29 cellular contexts compared by ENCODE assay signal in genomic region chr16:75946058-75946457, GRCh38.
"Had no signal": no experiment of that assay in that cellular context is flagged by ENCODE, and none has a peak within 500 bp of the region (broad histone marks: within the 10 kb centered on the region; RNA-seq: fewer than 3 reads in every experiment).

No MANE protein-coding gene starts in this region.

- H3K27ac Mint-ChIP-seq: activated CD4-positive, alpha-beta memory T cell treated with anti-CD3 and anti-CD28 coated beads for 36 hours; activated CD4-positive, alpha-beta T cell treated with anti-CD3 and anti-CD28 coated beads for 36 hours; activated CD4-positive, alpha-beta T cell treated with anti-CD3 and anti-CD28 coated beads, Interleukin-2, amount 10 ng/mL, durations not matched to agents 24 days and 14 days; activated CD8-positive, alpha-beta T cell treated with anti-CD3 and anti-CD28 coated beads, Interleukin-2, amount 10 ng/mL, durations not matched to agents 7 days and 5 days; activated naive CD4-positive, alpha-beta T cell treated with anti-CD3 and anti-CD28 coated beads, Interleukin-2, amount 10 ng/mL, durations not matched to agents 7 days and 5 days; activated naive CD4-positive, alpha-beta T cell treated with anti-CD3 and anti-CD28 coated beads, Interleukin-2, amount 50 U/mL, for 72 hours; activated naive CD8-positive, alpha-beta T cell treated with anti-CD3 and anti-CD28 coated beads, Interleukin-2, amount 10 ng/mL, durations not matched to agents 7 days and 5 days; activated T-cell treated with anti-CD3 and anti-CD28 coated beads, Interleukin-2, amount 50 U/mL, for 24 hours; activated T-cell treated with anti-CD3 and anti-CD28 coated beads, Interleukin-2, amount 50 U/mL, for 72 hours had no signal

- H3K27ac ChIP-seq: ascending aorta, brain microvascular endothelial cell, epithelial cell of prostate, esophagus squamous epithelium, gastroesophageal sphincter had no signal

- H3K4me1 ChIP-seq: ascending aorta, esophagus squamous epithelium, gastroesophageal sphincter had no signal

- H3K4me3 ChIP-seq: ascending aorta, esophagus squamous epithelium, gastroesophageal sphincter had no signal

- H3K9me3 Mint-ChIP-seq: activated CD4-positive, alpha-beta memory T cell treated with anti-CD3 and anti-CD28 coated beads for 36 hours; activated CD4-positive, alpha-beta T cell treated with anti-CD3 and anti-CD28 coated beads, Interleukin-2, amount 10 ng/mL, durations not matched to agents 24 days and 14 days; activated naive CD4-positive, alpha-beta T cell treated with anti-CD3 and anti-CD28 coated beads, Interleukin-2, amount 10 ng/mL, durations not matched to agents 7 days and 5 days; activated naive CD8-positive, alpha-beta T cell treated with anti-CD3 and anti-CD28 coated beads, Interleukin-2, amount 10 ng/mL, durations not matched to agents 7 days and 5 days; activated T-cell treated with anti-CD3 and anti-CD28 coated beads, Interleukin-2, amount 50 U/mL, for 24 hours; activated T-cell treated with anti-CD3 and anti-CD28 coated beads, Interleukin-2, amount 50 U/mL, for 72 hours; central memory CD8-positive, alpha-beta T cell had no signal

- ATAC-seq: activated CD4-positive, alpha-beta T cell treated with anti-CD3 and anti-CD28 coated beads for 36 hours; activated CD8-positive, alpha-beta T cell treated with anti-CD3 and anti-CD28 coated beads, Interleukin-2, amount 10 ng/mL, durations not matched to agents 7 days and 5 days; activated naive CD4-positive, alpha-beta T cell treated with anti-CD3 and anti-CD28 coated beads, Interleukin-2, amount 50 U/mL, for 72 hours; activated T-cell treated with anti-CD3 and anti-CD28 coated beads, Interleukin-2, amount 50 U/mL, for 72 hours; gastroesophageal sphincter had no signal

- H3K9me3 ChIP-seq: ascending aorta, esophagus squamous epithelium, gastroesophageal sphincter had no signal

- FAIRE-seq: bronchial epithelial cell, endometrium, endothelial cell of umbilical vein had no signal

- H3K27me3 ChIP-seq: ascending aorta, brain microvascular endothelial cell, esophagus squamous epithelium, gastroesophageal sphincter had no signal

- H3K36me3 ChIP-seq: ascending aorta, brain microvascular endothelial cell, esophagus squamous epithelium, gastroesophageal sphincter had no signal

- H3K4me1 Mint-ChIP-seq: activated CD4-positive, alpha-beta T cell treated with anti-CD3 and anti-CD28 coated beads for 36 hours; activated CD4-positive, alpha-beta T cell treated with anti-CD3 and anti-CD28 coated beads, Interleukin-2, amount 10 ng/mL, durations not matched to agents 24 days and 14 days; activated naive CD4-positive, alpha-beta T cell treated with anti-CD3 and anti-CD28 coated beads, Interleukin-2, amount 10 ng/mL, durations not matched to agents 7 days and 5 days; activated naive CD8-positive, alpha-beta T cell treated with anti-CD3 and anti-CD28 coated beads, Interleukin-2, amount 10 ng/mL, durations not matched to agents 7 days and 5 days; central memory CD8-positive, alpha-beta T cell had no signal

- DNase-seq: activated CD4-positive, alpha-beta memory T cell treated with anti-CD3 and anti-CD28 coated beads for 36 hours; activated CD4-positive, alpha-beta T cell treated with anti-CD3 and anti-CD28 coated beads for 36 hours; activated CD4-positive, alpha-beta T cell treated with anti-CD3 and anti-CD28 coated beads, Interleukin-2, amount 10 ng/mL, durations not matched to agents 24 days and 14 days; activated CD4-positive, CD25-positive, alpha-beta regulatory T cell; activated CD4-positive, CD25-positive, alpha-beta regulatory T cell treated with anti-CD3 and anti-CD28 coated beads, Interleukin-2, amount 50 U/mL, for 72 hours; activated CD8-positive, alpha-beta memory T cell treated with anti-CD3 and anti-CD28 coated beads, Interleukin-2, amount 50 U/mL, for 48 hours; activated CD8-positive, alpha-beta T cell treated with anti-CD3 and anti-CD28 coated beads, Interleukin-2, amount 10 ng/mL, durations not matched to agents 7 days and 5 days; activated gamma-delta T cell; activated naive CD4-positive, alpha-beta T cell; activated naive CD4-positive, alpha-beta T cell treated with anti-CD3 and anti-CD28 coated beads, Interleukin-2, amount 10 ng/mL, durations not matched to agents 7 days and 5 days; activated naive CD8-positive, alpha-beta T cell treated with anti-CD3 and anti-CD28 coated beads, Interleukin-2, amount 10 ng/mL, durations not matched to agents 7 days and 5 days; activated T-cell treated with anti-CD3 and anti-CD28 coated beads for 4 hours; activated T-cell treated with anti-CD3 and anti-CD28 coated beads, Interleukin-2, amount 50 U/mL, for 24 hours; activated T-cell treated with anti-CD3 and anti-CD28 coated beads, Interleukin-2, amount 50 U/mL, for 72 hours; brain microvascular endothelial cell; cortex of kidney; dermis blood vessel endothelial cell; effector CD8-positive, alpha-beta T cell; esophagus squamous epithelium; foreskin melanocyte; T-helper 2 cell had no signal

- H3K4me3 Mint-ChIP-seq: activated CD4-positive, alpha-beta memory T cell treated with anti-CD3 and anti-CD28 coated beads for 36 hours; activated CD4-positive, alpha-beta T cell treated with anti-CD3 and anti-CD28 coated beads for 36 hours; activated CD4-positive, alpha-beta T cell treated with anti-CD3 and anti-CD28 coated beads, Interleukin-2, amount 10 ng/mL, durations not matched to agents 24 days and 14 days; activated CD8-positive, alpha-beta T cell treated with anti-CD3 and anti-CD28 coated beads, Interleukin-2, amount 10 ng/mL, durations not matched to agents 7 days and 5 days; activated naive CD4-positive, alpha-beta T cell treated with anti-CD3 and anti-CD28 coated beads, Interleukin-2, amount 10 ng/mL, durations not matched to agents 7 days and 5 days; activated naive CD8-positive, alpha-beta T cell treated with anti-CD3 and anti-CD28 coated beads, Interleukin-2, amount 10 ng/mL, durations not matched to agents 7 days and 5 days; activated T-cell treated with anti-CD3 and anti-CD28 coated beads, Interleukin-2, amount 50 U/mL, for 24 hours; activated T-cell treated with anti-CD3 and anti-CD28 coated beads, Interleukin-2, amount 50 U/mL, for 72 hours; central memory CD8-positive, alpha-beta T cell had no signal

- H3K27me3 Mint-ChIP-seq: activated CD4-positive, alpha-beta memory T cell treated with anti-CD3 and anti-CD28 coated beads for 36 hours; activated CD4-positive, alpha-beta T cell treated with anti-CD3 and anti-CD28 coated beads, Interleukin-2, amount 10 ng/mL, durations not matched to agents 24 days and 14 days; activated naive CD4-positive, alpha-beta T cell treated with anti-CD3 and anti-CD28 coated beads, Interleukin-2, amount 10 ng/mL, durations not matched to agents 7 days and 5 days; activated naive CD8-positive, alpha-beta T cell treated with anti-CD3 and anti-CD28 coated beads, Interleukin-2, amount 10 ng/mL, durations not matched to agents 7 days and 5 days; activated T-cell treated with anti-CD3 and anti-CD28 coated beads, Interleukin-2, amount 50 U/mL, for 24 hours; central memory CD8-positive, alpha-beta T cell had no signal

- H3K36me3 Mint-ChIP-seq: activated CD4-positive, alpha-beta memory T cell treated with anti-CD3 and anti-CD28 coated beads for 36 hours; activated naive CD4-positive, alpha-beta T cell treated with anti-CD3 and anti-CD28 coated beads, Interleukin-2, amount 10 ng/mL, durations not matched to agents 7 days and 5 days; activated naive CD4-positive, alpha-beta T cell treated with anti-CD3 and anti-CD28 coated beads, Interleukin-2, amount 50 U/mL, for 72 hours; activated naive CD8-positive, alpha-beta T cell treated with anti-CD3 and anti-CD28 coated beads, Interleukin-2, amount 10 ng/mL, durations not matched to agents 7 days and 5 days had no signal
